In genomic region chr9:71442937-71443336, GRCh38 we compare ENCODE assay signal across 32 cellular contexts.
"Had no signal": no experiment of that assay in that cellular context is flagged by ENCODE, and none has a peak within 500 bp of the region (broad histone marks: within the 10 kb centered on the region; RNA-seq: fewer than 3 reads in every experiment).

No MANE protein-coding gene starts in this region.

- H3K4me3 Mint-ChIP-seq: activated CD4-positive, alpha-beta memory T cell treated with anti-CD3 and anti-CD28 coated beads for 36 hours; activated CD4-positive, alpha-beta T cell treated with anti-CD3 and anti-CD28 coated beads for 36 hours; activated CD4-positive, alpha-beta T cell treated with anti-CD3 and anti-CD28 coated beads, Interleukin-2, amount 10 ng/mL, durations not matched to agents 24 days and 14 days; activated CD8-positive, alpha-beta memory T cell treated with anti-CD3 and anti-CD28 coated beads, Interleukin-2, amount 10 ng/mL, durations not matched to agents 7 days and 5 days; activated CD8-positive, alpha-beta T cell treated with anti-CD3 and anti-CD28 coated beads, Interleukin-2, amount 10 ng/mL, durations not matched to agents 7 days and 5 days; activated naive CD4-positive, alpha-beta T cell treated with anti-CD3 and anti-CD28 coated beads for 36 hours; activated naive CD4-positive, alpha-beta T cell treated with anti-CD3 and anti-CD28 coated beads, Interleukin-2, amount 50 U/mL, for 24 hours; activated naive CD8-positive, alpha-beta T cell treated with anti-CD3 and anti-CD28 coated beads for 36 hours; activated naive CD8-positive, alpha-beta T cell treated with anti-CD3 and anti-CD28 coated beads, Interleukin-2, amount 50 U/mL, for 24 hours; activated T-helper 1 cell treated with anti-CD3 and anti-CD28 coated beads, Interleukin-12 subunit alpha, Interleukin-12 subunit beta, Interleukin-2, Interleukin-4 antibody, amounts not matched to agents 30 ng/mL and 10 ng/mL and 1 ng/mL, durations not matched to agents 14 hours and 24 hours and 36 hours; brain; endodermal cell had no signal

- H3K9me3 Mint-ChIP-seq: activated CD4-positive, alpha-beta memory T cell treated with anti-CD3 and anti-CD28 coated beads for 36 hours; activated CD4-positive, alpha-beta T cell treated with anti-CD3 and anti-CD28 coated beads, Interleukin-2, amount 10 ng/mL, durations not matched to agents 24 days and 14 days; activated naive CD4-positive, alpha-beta T cell treated with anti-CD3 and anti-CD28 coated beads for 36 hours; activated naive CD4-positive, alpha-beta T cell treated with anti-CD3 and anti-CD28 coated beads, Interleukin-2, amount 50 U/mL, for 24 hours; activated naive CD8-positive, alpha-beta T cell treated with anti-CD3 and anti-CD28 coated beads for 36 hours; activated naive CD8-positive, alpha-beta T cell treated with anti-CD3 and anti-CD28 coated beads, Interleukin-2, amount 50 U/mL, for 24 hours; activated T-helper 1 cell treated with anti-CD3 and anti-CD28 coated beads, Interleukin-12 subunit alpha, Interleukin-12 subunit beta, Interleukin-2, Interleukin-4 antibody, amounts not matched to agents 30 ng/mL and 10 ng/mL and 1 ng/mL, durations not matched to agents 14 hours and 24 hours and 36 hours; activated T-helper 2 cell treated with anti-CD3 and anti-CD28 coated beads, Interferon-gamma antibody, Interleukin-2, Interleukin-4, amounts not matched to agents 10 μg/mL and 5 μg/mL and 100 μg/mL, durations not matched to agents 14 hours and 24 hours and 36 hours; endodermal cell had no signal

- H3K4me1 ChIP-seq: breast epithelium had no signal

- H3K27ac ChIP-seq: adrenal gland, breast epithelium, cardiac muscle cell, colonic mucosa, esophagus squamous epithelium had no signal

- H3K4me3 ChIP-seq: adrenal gland, breast epithelium, cardiac muscle cell, colonic mucosa, esophagus squamous epithelium had no signal

- ATAC-seq: activated CD4-positive, alpha-beta T cell treated with anti-CD3 and anti-CD28 coated beads for 36 hours; activated CD8-positive, alpha-beta memory T cell treated with anti-CD3 and anti-CD28 coated beads, Interleukin-2, amount 10 ng/mL, durations not matched to agents 7 days and 5 days; activated CD8-positive, alpha-beta T cell treated with anti-CD3 and anti-CD28 coated beads, Interleukin-2, amount 10 ng/mL, durations not matched to agents 7 days and 5 days; activated naive CD8-positive, alpha-beta T cell treated with anti-CD3 and anti-CD28 coated beads, Interleukin-2, amount 50 U/mL, for 24 hours had no signal

- H3K36me3 Mint-ChIP-seq: activated CD8-positive, alpha-beta memory T cell treated with anti-CD3 and anti-CD28 coated beads, Interleukin-2, amount 10 ng/mL, durations not matched to agents 7 days and 5 days; activated naive CD4-positive, alpha-beta T cell treated with anti-CD3 and anti-CD28 coated beads, Interleukin-2, amount 50 U/mL, for 24 hours; activated naive CD8-positive, alpha-beta T cell treated with anti-CD3 and anti-CD28 coated beads for 36 hours; brain had no signal

- H3K27ac Mint-ChIP-seq: activated CD4-positive, alpha-beta memory T cell treated with anti-CD3 and anti-CD28 coated beads for 36 hours; activated CD4-positive, alpha-beta T cell treated with anti-CD3 and anti-CD28 coated beads for 36 hours; activated CD4-positive, alpha-beta T cell treated with anti-CD3 and anti-CD28 coated beads, Interleukin-2, amount 10 ng/mL, durations not matched to agents 24 days and 14 days; activated CD8-positive, alpha-beta memory T cell treated with anti-CD3 and anti-CD28 coated beads, Interleukin-2, amount 10 ng/mL, durations not matched to agents 7 days and 5 days; activated CD8-positive, alpha-beta T cell treated with anti-CD3 and anti-CD28 coated beads, Interleukin-2, amount 10 ng/mL, durations not matched to agents 7 days and 5 days; activated naive CD4-positive, alpha-beta T cell treated with anti-CD3 and anti-CD28 coated beads for 36 hours; activated naive CD4-positive, alpha-beta T cell treated with anti-CD3 and anti-CD28 coated beads, Interleukin-2, amount 50 U/mL, for 24 hours; activated naive CD8-positive, alpha-beta T cell treated with anti-CD3 and anti-CD28 coated beads for 36 hours; activated naive CD8-positive, alpha-beta T cell treated with anti-CD3 and anti-CD28 coated beads, Interleukin-2, amount 50 U/mL, for 24 hours; activated T-helper 1 cell treated with anti-CD3 and anti-CD28 coated beads, Interleukin-12 subunit alpha, Interleukin-12 subunit beta, Interleukin-2, Interleukin-4 antibody, amounts not matched to agents 30 ng/mL and 10 ng/mL and 1 ng/mL, durations not matched to agents 14 hours and 24 hours and 36 hours; activated T-helper 2 cell treated with anti-CD3 and anti-CD28 coated beads, Interferon-gamma antibody, Interleukin-2, Interleukin-4, amounts not matched to agents 10 μg/mL and 5 μg/mL and 100 μg/mL, durations not matched to agents 14 hours and 24 hours and 36 hours; brain; endodermal cell had no signal

- H3K36me3 ChIP-seq: adrenal gland, breast epithelium, cardiac muscle cell, colonic mucosa, esophagus squamous epithelium had no signal

- H3K9me3 ChIP-seq: adrenal gland, breast epithelium, colonic mucosa, esophagus squamous epithelium had no signal

- DNase-seq: activated CD4-positive, alpha-beta memory T cell treated with anti-CD3 and anti-CD28 coated beads for 36 hours; activated CD4-positive, alpha-beta T cell treated with anti-CD3 and anti-CD28 coated beads for 36 hours; activated CD4-positive, alpha-beta T cell treated with anti-CD3 and anti-CD28 coated beads, Interleukin-2, amount 10 ng/mL, durations not matched to agents 24 days and 14 days; activated CD4-positive, CD25-positive, alpha-beta regulatory T cell; activated CD4-positive, CD25-positive, alpha-beta regulatory T cell treated with anti-CD3 and anti-CD28 coated beads, Interleukin-2, amount 50 U/mL, for 72 hours; activated CD8-positive, alpha-beta memory T cell treated with anti-CD3 and anti-CD28 coated beads, Interleukin-2, amount 10 ng/mL, durations not matched to agents 7 days and 5 days; activated CD8-positive, alpha-beta memory T cell treated with anti-CD3 and anti-CD28 coated beads, Interleukin-2, amount 50 U/mL, for 4 hours; activated CD8-positive, alpha-beta T cell treated with anti-CD3 and anti-CD28 coated beads, Interleukin-2, amount 10 ng/mL, durations not matched to agents 7 days and 5 days; activated effector memory CD4-positive, alpha-beta T cell treated with anti-CD3 and anti-CD28 coated beads, Interleukin-2, amount 50 U/mL, for 16 hours; activated naive CD4-positive, alpha-beta T cell treated with anti-CD3 and anti-CD28 coated beads for 36 hours; activated naive CD8-positive, alpha-beta T cell treated with anti-CD3 and anti-CD28 coated beads for 36 hours; activated naive CD8-positive, alpha-beta T cell treated with anti-CD3 and anti-CD28 coated beads, Interleukin-2, amount 50 U/mL, for 24 hours; activated T-cell treated with anti-CD3 and anti-CD28 coated beads, Interleukin-2, amount 50 U/mL, for 1 hour; activated T-cell treated with anti-CD3 and anti-CD28 coated beads, Interleukin-2, amount 50 U/mL, for 48 hours; adrenal gland; amygdala; aorta; central memory CD4-positive, alpha-beta T cell; cerebellar nuclear complex; colonic mucosa; effector CD8-positive, alpha-beta T cell; endodermal cell; esophagus squamous epithelium; foreskin melanocyte; head of caudate nucleus; T-helper 2 cell had no signal
